8 cellular contexts compared by ENCODE assay signal in the genomic region with DNA sequence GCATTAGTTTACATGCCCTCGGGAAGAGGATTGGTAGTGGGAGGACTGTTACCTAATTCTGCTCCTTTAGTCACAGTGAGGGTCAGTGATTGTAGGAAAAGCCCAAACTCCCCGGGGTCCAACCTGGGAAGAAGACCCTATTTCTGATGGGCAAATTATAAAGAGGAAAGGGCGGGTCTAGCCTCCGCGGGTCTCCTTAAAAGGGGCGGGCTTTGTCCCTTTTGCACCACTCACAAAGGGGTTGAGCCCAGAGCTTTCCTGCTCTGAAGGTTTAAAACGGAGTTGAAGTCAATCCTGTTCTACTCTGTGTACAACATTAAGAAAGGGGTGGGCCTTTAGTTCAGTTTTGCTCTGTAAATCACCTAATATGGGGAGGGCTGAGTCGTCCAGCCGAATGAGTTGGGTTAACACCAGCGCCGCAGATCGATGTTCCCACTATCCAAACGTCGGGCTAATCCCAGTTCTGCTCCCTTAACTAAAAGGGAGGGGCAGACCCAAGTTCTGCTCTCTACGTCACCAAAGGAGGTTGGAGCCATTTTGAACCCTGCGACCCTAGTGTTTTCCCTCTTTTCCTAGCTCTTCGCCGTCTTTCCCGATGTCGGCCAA. TPM values are rescaled to one million over a fixed set of nuclear protein-coding genes. Genes with fewer than 3 reads are reported as not detected.
A peak's percentile ranks its signal among the peaks of the same experiment; 100 is the strongest.
DNase-seq lines count a peak whose midpoint lies in the region; ATAC-seq and TF ChIP-seq lines count a peak whose summit lies in the region.

No MANE protein-coding gene starts in this region.

- ATAC-seq in GM21367 (IDR thresholded peaks at IDR 0.05; ENCODE audit: unreplicated experiment) (peak; percentile 2), right cardiac atrium (peak; percentile 17 to 25), GM21447 (IDR thresholded peaks at IDR 0.05; ENCODE audit: unreplicated experiment) (no peak)

- no peak for TF ChIP-seq CTCF in BE2C (IDR thresholded peaks at IDR 0.05; ENCODE audit: low read depth, low read length)

- H3K4me1 ChIP-seq in BE2C (no peaks in the 10 kb centered on the region), right cardiac atrium (ENCODE audit: control insufficient read depth, insufficient read depth, low read length) (peaks cover 4% of the 10 kb centered on the region), skeletal muscle satellite cell (ENCODE audit: control insufficient read depth, insufficient read depth, low read length) (peaks cover 32% of the 10 kb centered on the region)

- H3K27me3 ChIP-seq in BE2C (no peaks in the 10 kb centered on the region), right cardiac atrium (ENCODE audit: control insufficient read depth, insufficient read depth) (no peaks in the 10 kb centered on the region), skeletal muscle satellite cell (ENCODE audit: control insufficient read depth, insufficient read depth, low read length) (no peaks in the 10 kb centered on the region)

- no peaks in the 10 kb centered on the region for H3K36me3 ChIP-seq in BE2C
- no peaks in the 10 kb centered on the region for H3K36me3 ChIP-seq in skeletal muscle satellite cell (ENCODE audit: insufficient read depth, low read length)

- no peaks in the 10 kb centered on the region for H3K9me3 ChIP-seq in BE2C
- H3K9me3 ChIP-seq in right cardiac atrium (ENCODE audit: control insufficient read depth, low read length): no peaks in the 10 kb centered on the region
- H3K9me3 ChIP-seq in skeletal muscle satellite cell (replicated peaks; ENCODE audit: low read length): no peaks in the 10 kb centered on the region

- DNase-seq in BE2C (peak; percentile 69), NCI-H446 (lab: John Stamatoyannopoulos, UW) (peak; percentile 80 to 81), right cardiac atrium (peak in 1 of 3 donors; percentile 71)
- peak; percentile 44 for DNase-seq in activated naive CD4-positive, alpha-beta T cell treated with anti-CD3 and anti-CD28 coated beads, Interleukin-2, amount 50 U/mL, for 16 hours
- DNase-seq in activated CD4-positive, CD25-positive, alpha-beta regulatory T cell treated with anti-CD3 and anti-CD28 coated beads, Interleukin-2, amount 50 U/mL, for 72 hours: no peak

- H3K4me2 ChIP-seq in skeletal muscle satellite cell (ENCODE audit: low read length): peak overlapping the region; percentile 85

- under 1% methylated on average over 20 of the region's 20 CpGs for WGBS in right cardiac atrium

- H3K27ac ChIP-seq in right cardiac atrium (ENCODE audit: low read length): peak overlapping the region; percentile 98

- intact Hi-C loops in right cardiac atrium (cut with DNase I): loop anchor here in 1 of 4 donors (10.0 kb wide), 1 partner anchor 52 kb away; the partner anchor contains the start of gene ATF6B

- peak overlapping the region; percentile 97 for H3K9ac ChIP-seq in skeletal muscle satellite cell (ENCODE audit: low read depth, low read length)

- H3K4me3 ChIP-seq in BE2C (ENCODE audit: low read depth, low read length) (peak overlapping the region; percentile 96), right cardiac atrium (ENCODE audit: low read length) (peak overlapping the region; percentile 33), skeletal muscle satellite cell (ENCODE audit: low read length) (peak overlapping the region; percentile 94)

RNA-seq across cellular contexts. Expression of gene RNF5, which starts 0.9 kb away (rescaled TPM):
- 151 TPM for polyA plus RNA-seq in BE2C (2012; ENCODE audit: insufficient read depth, insufficient read length, low read depth)
- 10 to 100 TPM; 73.2 to 88.3 (median 76.7) TPM for total RNA-seq in right cardiac atrium
- polyA plus RNA-seq in right cardiac atrium: 118 TPM
- 16.0 and 22.9 TPM in 2 replicates for total RNA-seq in skeletal muscle satellite cell (2012; rRNA removed)

RNA-seq across cellular contexts. Expression of gene AGPAT1, which starts 1.4 kb away (rescaled TPM):
- 111 TPM for polyA plus RNA-seq in BE2C (2012; ENCODE audit: insufficient read depth, insufficient read length, low read depth)
- 10 to 100 TPM; 56.9 to 67.2 (median 63.1) TPM for total RNA-seq in right cardiac atrium
- polyA plus RNA-seq in right cardiac atrium: 54.9 TPM
- 19.0 and 31.2 TPM in 2 replicates for total RNA-seq in skeletal muscle satellite cell (2012; rRNA removed)

RNA-seq across cellular contexts. Expression of gene AGER, which starts 6.8 kb away (rescaled TPM):
- polyA plus RNA-seq in BE2C (2012; ENCODE audit: insufficient read depth, insufficient read length, low read depth): 8.7 TPM
- 1 to 10 TPM; 1.8 to 3.6 (median 3.5) TPM for total RNA-seq in right cardiac atrium
- polyA plus RNA-seq in right cardiac atrium: 1.6 TPM
- total RNA-seq in skeletal muscle satellite cell (2012; rRNA removed): under 0.01 and 0.25 TPM in 2 replicates

RNA-seq across cellular contexts. Expression of gene PBX2, which starts 12.7 kb away (rescaled TPM):
- polyA plus RNA-seq in BE2C (2012; ENCODE audit: insufficient read depth, insufficient read length, low read depth): 84.6 TPM
- 10 to 100 TPM; 44.1 to 61.0 (median 51.8) TPM for total RNA-seq in right cardiac atrium
- 44.7 TPM for polyA plus RNA-seq in right cardiac atrium
- total RNA-seq in skeletal muscle satellite cell (2012; rRNA removed): 17.3 and 19.5 TPM in 2 replicates

RNA-seq across cellular contexts. Expression of gene EGFL8, which starts 12.9 kb away (rescaled TPM):
- 30.0 TPM for polyA plus RNA-seq in BE2C (2012; ENCODE audit: insufficient read depth, insufficient read length, low read depth)
- 10 to 100 TPM in 3 of 4 donors, 1 to 10 TPM in 1; 8.4 to 16.9 (median 12.9) TPM for total RNA-seq in right cardiac atrium
- 12.6 TPM for polyA plus RNA-seq in right cardiac atrium
- total RNA-seq in skeletal muscle satellite cell (2012; rRNA removed): 2.5 TPM in 1 of 2 replicates, not detected in the other

Comparison
In these comparisons a context has a peak if more than half of its experiments do, and no peak if none do; other contexts are left out.
1. H3K4me3 ChIP-seq: peak in every context shown above with its lines; median percentile 96 in BE2C; 94 in skeletal muscle satellite cell; 33 in right cardiac atrium.